Comparison of ENCODE assay signal across 8 cellular contexts in genomic region chr17:3048727-3049471, GRCh38. TPM values are rescaled to one million over a fixed set of nuclear protein-coding genes. Genes with fewer than 3 reads are reported as not detected.
DNase-seq lines count a peak whose midpoint lies in the region; ATAC-seq and TF ChIP-seq lines count a peak whose summit lies in the region.

No MANE protein-coding gene starts in this region.

- intact Hi-C loops in left colon (cut with DNase I, micrococcal nuclease) = no loop called here

- H3K4me3 ChIP-seq in AG10803 (ENCODE audit: low read length) = peak overlapping the region; percentile 85
- H3K4me3 ChIP-seq in coronary artery = peak overlapping the region; percentile 73

- H3K27ac ChIP-seq in coronary artery = peak overlapping the region in 1 of 2 donors; percentile 56

- DNase-seq in AG10803 (ENCODE audit: low read depth) = peak; percentile 97
- peak; percentile 94 for DNase-seq in NCI-H446 treated with DMSO at 0.1 percent for 48 hours (lab: John Stamatoyannopoulos, UW)
- DNase-seq in activated CD4-positive, alpha-beta T cell treated with anti-CD3 and anti-CD28 coated beads for 4 hours = peak; percentile 90 to 92
- peak; percentile 98 for DNase-seq in coronary artery (ENCODE audit: low spot score)
- peak; percentile 93 to 94 for DNase-seq in left colon
- DNase-seq in stimulated activated CD4-positive, alpha-beta T cell treated with anti-CD3 and anti-CD28 coated beads, Interleukin-1b, Interleukin-23, amount 100 ng/mL, for 4 hours (ENCODE audit: low read depth in 2 of 2) = peak; percentile 83 to 87

- ATAC-seq in GM19035 (IDR thresholded peaks at IDR 0.05; ENCODE audit: unreplicated experiment) (peak; percentile 91), HG03378 (IDR thresholded peaks at IDR 0.05; ENCODE audit: unreplicated experiment) (peak; percentile 90), left colon (peak; percentile 99)

- TF ChIP-seq CTCF in AG10803 (conservative IDR thresholded peaks at IDR 0.05; ENCODE audit: low read length) = peak; percentile 60
- peak; percentile 51 for TF ChIP-seq CTCF in coronary artery (IDR thresholded peaks at IDR 0.05)

RNA-seq across cellular contexts. Expression of gene OR1D5, which starts 14.5 kb away (rescaled TPM):
- total RNA-seq in left colon = not detected

RNA-seq across cellular contexts. Expression of gene OR1D2, which starts 55.3 kb away (rescaled TPM):
- not detected for total RNA-seq in left colon
